In the genomic region with DNA sequence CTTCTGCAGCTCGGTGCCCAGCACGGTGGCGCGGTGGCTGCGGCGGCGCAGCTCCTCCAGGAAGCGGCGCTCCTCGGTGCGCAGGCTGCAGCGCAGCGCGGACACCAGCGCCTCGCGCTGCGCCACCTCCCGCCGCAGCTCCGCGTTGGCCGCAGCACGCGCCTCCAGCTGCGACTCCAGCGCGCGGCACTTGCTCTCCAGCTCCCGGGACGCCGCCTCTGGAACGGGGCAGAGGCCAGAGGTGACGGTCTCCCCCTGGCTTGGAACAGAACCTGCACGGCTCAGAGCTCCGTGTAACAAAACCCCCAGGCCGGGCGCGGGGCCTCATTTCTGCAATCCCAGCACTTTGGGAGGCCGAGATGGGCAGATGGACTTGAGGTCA, we compare ENCODE assay signal across 8 cellular contexts. TPM values are rescaled to one million over a fixed set of nuclear protein-coding genes. Genes with fewer than 3 reads are reported as not detected.
DNase-seq lines count a peak whose midpoint lies in the region; ATAC-seq and TF ChIP-seq lines count a peak whose summit lies in the region.

No MANE protein-coding gene starts in this region.

- H3K27ac Mint-ChIP-seq in Calu3 (ENCODE audit: unreplicated experiment), result no peak overlapping the region
- H3K27ac Mint-ChIP-seq in T-cell, result no peak overlapping the region

- no TSS peak for BruUV-seq in Calu3 (replicated peaks; lab: Mats Ljungman, UMichigan)

- H3K4me1 Mint-ChIP-seq in Calu3 (ENCODE audit: low read depth, unreplicated experiment) (no peaks in the 10 kb centered on the region), T-cell (peaks cover 5 to 6% (median 5%) of the 10 kb centered on the region in 3 donors)

- H3K27ac ChIP-seq in dorsolateral prefrontal cortex (peak overlapping the region in 2 of 59 donors; percentile 9 to 48), upper lobe of left lung (no peak overlapping the region)

- TF ChIP-seq EP300 in upper lobe of left lung (IDR thresholded peaks at IDR 0.05), result no peak

- peak overlapping the region in 34 of 59 donors; percentile 5 to 49 (median 24) for H3K4me3 ChIP-seq in dorsolateral prefrontal cortex
- no peak overlapping the region for H3K4me3 ChIP-seq in mucosa of descending colon
- H3K4me3 ChIP-seq in upper lobe of left lung, result peak overlapping the region; percentile 25 to 53 (median 47)

- H3K4me1 ChIP-seq in mucosa of descending colon (ENCODE audit: low read depth), result peaks cover 9% of the 10 kb centered on the region
- peaks cover 9 to 21% (median 11%) of the 10 kb centered on the region in 4 donors for H3K4me1 ChIP-seq in upper lobe of left lung

- peaks cover 0 to 21% (median 0%) of the 10 kb centered on the region in 45 donors for H3K27me3 ChIP-seq in dorsolateral prefrontal cortex
- peaks cover 0 to 15% (median 4%) of the 10 kb centered on the region in 4 donors for H3K27me3 ChIP-seq in upper lobe of left lung

- H3K9me3 ChIP-seq in mucosa of descending colon (no peaks in the 10 kb centered on the region), upper lobe of left lung (no peaks in the 10 kb centered on the region)

- intact Hi-C loops in Calu3 (cut with micrococcal nuclease; ENCODE audit: unreplicated experiment) (no loop called here), dorsolateral prefrontal cortex (cut with DNase I) (no loop called here), mucosa of descending colon (cut with DNase I, micrococcal nuclease) (no loop called here)

- no peaks in the 10 kb centered on the region for H3K9me3 Mint-ChIP-seq in Calu3 (ENCODE audit: low read depth, unreplicated experiment)
- H3K9me3 Mint-ChIP-seq in T-cell, result no peaks in the 10 kb centered on the region

- H3K27me3 Mint-ChIP-seq in Calu3 (ENCODE audit: unreplicated experiment) (peaks cover 30% of the 10 kb centered on the region), T-cell (peaks cover 12 to 39% of the 10 kb centered on the region in 2 donors)

- CTCF ChIA-PET in Calu3 (lab: Charles Lee), result interaction anchor here (0.6 kb wide), 1 partner anchor 117 kb away, joined by 4 read pairs; no protein-coding TSS in a partner anchor
- CTCF ChIA-PET in T-cell (lab: Charles Lee), result interaction anchor here (0.6 to 0.7 kb wide), 4 partner anchors 10 to 299 kb away, joined by 3 read pairs; no protein-coding TSS in a partner anchor

- TF ChIP-seq CTCF in Calu3 (IDR thresholded peaks at IDR 0.05; ENCODE audit: unreplicated experiment), result no peak
- peak in 14 of 56 donors; percentile 7 to 26 (median 16) for TF ChIP-seq CTCF in dorsolateral prefrontal cortex (IDR thresholded peaks at IDR 0.05 in 54 of 56, conservative IDR thresholded peaks at IDR 0.05 in 2 of 56; ENCODE audit: low read depth in 1 of 56, partially characterized antibody in 56 of 56)
- TF ChIP-seq CTCF in mucosa of descending colon (IDR thresholded peaks at IDR 0.05), result no peak
- TF ChIP-seq CTCF in upper lobe of left lung (IDR thresholded peaks at IDR 0.05), result peak in 3 of 6 experiments; percentile 10 to 24 (median 14)

- POLR2A ChIA-PET in T-cell (lab: Charles Lee), result no interaction called here

- H3K36me3 ChIP-seq in mucosa of descending colon (ENCODE audit: low read depth) (no peaks in the 10 kb centered on the region), upper lobe of left lung (no peaks in the 10 kb centered on the region)

- H3K4me3 Mint-ChIP-seq in Calu3 (ENCODE audit: low read depth, unreplicated experiment) (peak overlapping the region; percentile 24), T-cell (peak overlapping the region in 2 of 3 donors; percentile 58 to 59)

- ATAC-seq in T-cell (replicated peaks in 1 of 4) (peak; percentile 82 to 93 (median 90)), mucosa of descending colon (peak; percentile 85), upper lobe of left lung (ENCODE audit: low FRiP score in 2 of 2) (peak in 1 of 2 donors; percentile 67), GM21717 (IDR thresholded peaks at IDR 0.05; ENCODE audit: unreplicated experiment) (no peak)

- DNase-seq in Calu3 (peak; percentile 48), T-cell (peak in 15 of 34 experiments; percentile 15 to 51 (median 34)), dorsolateral prefrontal cortex (peak in 3 of 10 donors; percentile 30 to 64 (median 58)), mucosa of descending colon (peak; percentile 62 to 77 (median 73)), upper lobe of left lung (peak in 1 of 2 donors; percentile 89), NCI-H2081 treated with DMSO at 0.1 percent for 48 hours (lab: John Stamatoyannopoulos, UW) (no peak), NCI-H2196 (lab: John Stamatoyannopoulos, UW; ENCODE audit: unreplicated experiment) (no peak)

- no peaks in the 10 kb centered on the region for H3K36me3 Mint-ChIP-seq in Calu3 (ENCODE audit: insufficient read depth, unreplicated experiment)
- no peaks in the 10 kb centered on the region for H3K36me3 Mint-ChIP-seq in T-cell

- 3 to 10% methylated on average over 7 to 17 of the region's 40 CpGs for WGBS in upper lobe of left lung, 2 donors

- TF ChIP-seq POLR2A in upper lobe of left lung (IDR thresholded peaks at IDR 0.05), result no peak

RNA-seq across cellular contexts. Expression of a gene that starts 13.2 kb away (rescaled TPM):
- total RNA-seq in Calu3 (2022), result 103 and 113 TPM in 2 replicates
- 10 to 100 TPM; 40.0 to 73.3 (median 67.2) TPM for total RNA-seq in T-cell
- 10 to 100 TPM; 46.1 to 95.4 (median 67.1) TPM for total RNA-seq in dorsolateral prefrontal cortex
- total RNA-seq in mucosa of descending colon, result 100 to 1,000 TPM; 120 to 149 (median 145) TPM
- 100 to 1,000 TPM in 2 of 6 donors, 10 to 100 TPM in 4; 47.9 to 137 (median 87.2) TPM for total RNA-seq in upper lobe of left lung

RNA-seq across cellular contexts. Expression of a gene that starts 24.7 kb away (rescaled TPM):
- total RNA-seq in Calu3 (2022) (0.15 TPM in 1 of 2 replicates, not detected in the other), T-cell (under 1 TPM in 4 of 5 donors, not detected in 1; 0.13 to 0.53 (median 0.27) TPM), dorsolateral prefrontal cortex (10 to 100 TPM in 119 of 120 experiments, 1 to 10 TPM in 1; 6.9 to 29.3 (median 18.3) TPM), mucosa of descending colon (1 to 10 TPM; 1.3 to 2.2 (median 2.2) TPM), upper lobe of left lung (under 1 TPM in 2 of 6 donors, not detected in 4; 0.34 TPM)

Comparison
In these comparisons a context has a peak if more than half of its experiments do, and no peak if none do; other contexts are left out.
1. DNase-seq: peak in Calu3 (single experiment) and mucosa of descending colon (3 of 3); none in NCI-H2081 treated with DMSO at 0.1 percent for 48 hours (single experiment) and NCI-H2196 (single experiment).